14 cellular contexts compared by ENCODE assay signal in the genomic region with DNA sequence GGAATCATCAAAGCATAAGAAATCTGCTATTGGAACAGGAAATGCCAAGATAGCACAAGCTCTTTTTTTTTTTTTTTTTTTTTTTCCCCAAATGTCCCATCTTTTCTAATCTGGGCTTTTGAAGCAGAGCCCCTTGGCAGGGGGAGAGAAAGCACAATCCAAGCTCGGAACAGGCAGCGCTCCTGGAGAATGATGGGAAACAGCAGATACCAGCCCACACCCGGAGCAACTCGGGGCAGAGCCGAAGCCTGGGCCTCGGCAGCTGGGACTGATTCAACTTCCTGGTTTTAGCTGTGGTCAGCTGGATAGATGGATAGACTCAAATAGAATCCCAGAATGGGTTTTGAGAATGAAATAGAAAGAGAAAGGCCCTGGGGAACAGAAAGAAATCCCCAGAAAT.
DNase-seq lines count a peak whose midpoint lies in the region; ATAC-seq, FAIRE-seq and TF ChIP-seq lines count a peak whose summit lies in the region.
"Had no signal": no experiment of that assay in that cellular context is flagged by ENCODE, and none has a peak within 500 bp of the region (broad histone marks: within the 10 kb centered on the region; RNA-seq: fewer than 3 reads in every experiment).

No MANE protein-coding gene starts in this region.

- WGBS in right lobe of liver (ENCODE audit: insufficient coverage, low coverage, low lambda C conversion rate, missing lambda C conversion rate), result 45% methylated on average over 6 of the region's 6 CpGs
- 2% methylated on average over 6 of the region's 6 CpGs for WGBS in HepG2 (ENCODE audit: low lambda C conversion rate)
- 21% methylated on average over 6 of the region's 6 CpGs for WGBS in mesenchymal stem cell

- DNase-seq in right lobe of liver (no peak), HepG2 (ENCODE audit: low spot score) (no peak), fibroblast of gingiva (ENCODE audit: low read depth) (peak; percentile 12), mesenchymal stem cell (peak; percentile 32), gastrocnemius medialis (no peak), NCI-H2107 treated with DMSO at 0.1 percent for 48 hours (lab: John Stamatoyannopoulos, UW; ENCODE audit: unreplicated experiment) (no peak)
- no peak for DNase-seq in stimulated activated naive B cell treated with anti-CD40 and anti-IgM and Interleukin-4, amounts not matched to agents 10 μg/mL and 1 μg/mL and 100 μg/mL, for 72 hours
- DNase-seq: ACHN, PC-3, T1000, transverse colon had no signal

- TF ChIP-seq EP300 in HepG2 (IDR thresholded peaks at IDR 0.05; ENCODE audit: low read depth in 2 of 2, low read length in 2 of 2) (no peak), HepG2 (CRISPR knock-in tag; IDR thresholded peaks at IDR 0.05; ENCODE audit: borderline replicate concordance) (no peak)

- H3K4me1 ChIP-seq in right lobe of liver (no peaks in the 10 kb centered on the region), HepG2 (ENCODE audit: insufficient read depth, low read length) (no peaks in the 10 kb centered on the region), mesenchymal stem cell (ENCODE audit: control insufficient read depth, insufficient read depth, low read depth, low read length) (no peaks in the 10 kb centered on the region), gastrocnemius medialis (no peaks in the 10 kb centered on the region)
- H3K4me1 ChIP-seq: transverse colon had no signal

- no peak for TF ChIP-seq RAD21 in HepG2 (CRISPR knock-in tag; IDR thresholded peaks at IDR 0.05)

- H3K9ac ChIP-seq in HepG2 (ENCODE audit: insufficient read depth, low read depth, low read length) (no peak overlapping the region), mesenchymal stem cell (ENCODE audit: low read length) (peak overlapping the region; percentile 68)

- no peaks in the 10 kb centered on the region for H4K20me1 ChIP-seq in HepG2 (ENCODE audit: insufficient read depth, low read length)

- intact Hi-C loops in right lobe of liver (cut with DNase I), result no loop called here
- intact Hi-C loops in HepG2 (cut with micrococcal nuclease; ENCODE audit: unreplicated experiment), result no loop called here
- intact Hi-C loops in gastrocnemius medialis (cut with DNase I; ENCODE audit: low total_unique reads), result no loop called here

- H3K4me3 ChIP-seq in right lobe of liver (no peak overlapping the region), HepG2 (replicated peaks in 1 of 3; ENCODE audit: insufficient read depth in 1 of 3, low read depth in 2 of 3, low read length in 3 of 3) (no peak overlapping the region), mesenchymal stem cell (ENCODE audit: insufficient read depth in 1 of 2, low read depth in 1 of 2, low read length in 2 of 2) (no peak overlapping the region), gastrocnemius medialis (no peak overlapping the region)
- H3K4me3 ChIP-seq: skin epidermis, transverse colon had no signal

- TF ChIP-seq CTCF in right lobe of liver (IDR thresholded peaks at IDR 0.05) (no peak), HepG2 (CRISPR knock-in tag; IDR thresholded peaks at IDR 0.05) (no peak), gastrocnemius medialis (IDR thresholded peaks at IDR 0.05 in 4 of 5, conservative IDR thresholded peaks at IDR 0.05 in 1 of 5) (no peak)

- CTCF ChIA-PET in HepG2 (lab: Yijun Ruan, JAX; ENCODE audit: low intra/inter-chr PET ratio, low total read pairs), result no interaction called here

- H4K91ac ChIP-seq in mesenchymal stem cell (ENCODE audit: low read length), result no peak overlapping the region

- H2BK120ac ChIP-seq in mesenchymal stem cell (ENCODE audit: low read depth, low read length), result no peak overlapping the region

- H4K8ac ChIP-seq in mesenchymal stem cell (ENCODE audit: low read length), result peak overlapping the region; percentile 67

- H3K27ac ChIP-seq in right lobe of liver (no peak overlapping the region), HepG2 (ENCODE audit: extremely low read length, insufficient read depth, low read length) (no peak overlapping the region), mesenchymal stem cell (ENCODE audit: low read length, poor library complexity, severe bottlenecking) (no peak overlapping the region), gastrocnemius medialis (no peak overlapping the region)
- H3K27ac ChIP-seq: transverse colon had no signal

- H3K9me3 ChIP-seq in right lobe of liver (no peaks in the 10 kb centered on the region), HepG2 (ENCODE audit: low read length) (no peaks in the 10 kb centered on the region), mesenchymal stem cell (ENCODE audit: control insufficient read depth, low read length) (no peaks in the 10 kb centered on the region), gastrocnemius medialis (no peaks in the 10 kb centered on the region)
- H3K9me3 ChIP-seq: transverse colon had no signal

- no peak overlapping the region for H2AFZ ChIP-seq in HepG2 (ENCODE audit: low read length)
- no peak overlapping the region for H2AFZ ChIP-seq in mesenchymal stem cell (ENCODE audit: low read depth, low read length)

- H3K23ac ChIP-seq in mesenchymal stem cell (ENCODE audit: low read length in 2 of 2), result no peak overlapping the region

- no peak for TF ChIP-seq POLR2A in right lobe of liver (IDR thresholded peaks at IDR 0.05)
- no peak for TF ChIP-seq POLR2A in HepG2 (IDR thresholded peaks at IDR 0.05; ENCODE audit: insufficient read depth in 1 of 2, low read depth in 2 of 2, low read length in 2 of 2)
- TF ChIP-seq POLR2A in gastrocnemius medialis (IDR thresholded peaks at IDR 0.05), result no peak

- no peaks in the 10 kb centered on the region for H3K27me3 ChIP-seq in right lobe of liver
- H3K27me3 ChIP-seq in HepG2 (ENCODE audit: control insufficient read depth in 1 of 2, insufficient read depth in 2 of 2, low read length in 2 of 2), result peaks cover 0 to 4% of the 10 kb centered on the region in 2 experiments; a peak in 2 of 5 replicates
- H3K27me3 ChIP-seq in mesenchymal stem cell (ENCODE audit: control insufficient read depth in 1 of 2, insufficient read depth in 1 of 2, low read length in 2 of 2), result no peaks in the 10 kb centered on the region
- no peaks in the 10 kb centered on the region for H3K27me3 ChIP-seq in gastrocnemius medialis
- H3K27me3 ChIP-seq: transverse colon had no signal

- H3K4me1 Mint-ChIP-seq in stimulated activated naive B cell treated with anti-CD40 and anti-IgM and Interleukin-4, amounts not matched to agents 10 μg/mL and 1 μg/mL and 100 μg/mL, for 72 hours, result no peaks in the 10 kb centered on the region

- POLR2A ChIA-PET in HepG2 (lab: Yijun Ruan, JAX), result no interaction called here

- H3K18ac ChIP-seq in mesenchymal stem cell (ENCODE audit: low read depth in 1 of 2, low read length in 2 of 2), result peak overlapping the region in 1 of 2 experiments; percentile 70

- no peaks in the 10 kb centered on the region for H3K36me3 Mint-ChIP-seq in stimulated activated naive B cell treated with anti-CD40 and anti-IgM and Interleukin-4, amounts not matched to agents 10 μg/mL and 1 μg/mL and 100 μg/mL, for 72 hours

- no peaks in the 10 kb centered on the region for H3K79me1 ChIP-seq in mesenchymal stem cell (replicated peaks; ENCODE audit: low read length, poor library complexity, severe bottlenecking)

- in situ Hi-C loops in HepG2 (cut with HindIII; ENCODE audit: extremely low pct_ligation_motif_present, low pct_unique_long_range_greater_than_20kb) (no loop called here), gastrocnemius medialis (cut with MboI; ENCODE audit: low sequenced_read_pairs in 4 of 4) (no loop called here)

- BruUV-seq in HepG2 (replicated peaks; lab: Mats Ljungman, UMichigan), result no TSS peak

- H2BK12ac ChIP-seq in mesenchymal stem cell (ENCODE audit: low read length in 2 of 2), result no peak overlapping the region

- H2AK5ac ChIP-seq in mesenchymal stem cell (ENCODE audit: low read length, severe bottlenecking), result no peak overlapping the region

- no peak overlapping the region for H2BK15ac ChIP-seq in mesenchymal stem cell (ENCODE audit: low read depth, poor library complexity, severe bottlenecking)

- H3K79me2 ChIP-seq in HepG2 (ENCODE audit: insufficient read depth, low read length), result no peaks in the 10 kb centered on the region

- ATAC-seq in right lobe of liver (peak in 3 of 4 donors; percentile 39 to 58 (median 44)), HepG2 (no peak), HG03460 (IDR thresholded peaks at IDR 0.05; ENCODE audit: unreplicated experiment) (no peak), gastrocnemius medialis (no peak)
- no peak for ATAC-seq in stimulated activated naive B cell treated with anti-CD40 and anti-IgM and Interleukin-4, amounts not matched to agents 10 μg/mL and 1 μg/mL and 100 μg/mL, for 72 hours (replicated peaks)
- ATAC-seq: PC-3 had no signal

- no peak overlapping the region for H3K4me3 Mint-ChIP-seq in stimulated activated naive B cell treated with anti-CD40 and anti-IgM and Interleukin-4, amounts not matched to agents 10 μg/mL and 1 μg/mL and 100 μg/mL, for 72 hours

- H3K36me3 ChIP-seq in right lobe of liver, result no peaks in the 10 kb centered on the region
- no peaks in the 10 kb centered on the region for H3K36me3 ChIP-seq in HepG2 (replicated peaks in 1 of 2; ENCODE audit: control insufficient read depth in 1 of 2, insufficient read depth in 2 of 2, low read length in 2 of 2)
- H3K36me3 ChIP-seq in mesenchymal stem cell (ENCODE audit: control insufficient read depth in 1 of 2, insufficient read depth in 2 of 2, low read depth in 1 of 2, low read length in 2 of 2), result no peaks in the 10 kb centered on the region
- H3K36me3 ChIP-seq in gastrocnemius medialis, result no peaks in the 10 kb centered on the region
- H3K36me3 ChIP-seq: transverse colon had no signal

- H3K4me2 ChIP-seq in HepG2 (ENCODE audit: low read depth, low read length), result no peak overlapping the region
- no peak overlapping the region for H3K4me2 ChIP-seq in mesenchymal stem cell (ENCODE audit: low read length, poor library complexity, severe bottlenecking)

- peak overlapping the region in 1 of 2 experiments; percentile 91 for H3K4ac ChIP-seq in mesenchymal stem cell (ENCODE audit: low read depth in 1 of 2, low read length in 2 of 2)

- H2BK5ac ChIP-seq in mesenchymal stem cell (ENCODE audit: low read depth, low read length, poor library complexity, severe bottlenecking), result no peak overlapping the region

- no peaks in the 10 kb centered on the region for H3K9me3 Mint-ChIP-seq in stimulated activated naive B cell treated with anti-CD40 and anti-IgM and Interleukin-4, amounts not matched to agents 10 μg/mL and 1 μg/mL and 100 μg/mL, for 72 hours

- H3K27me3 Mint-ChIP-seq in stimulated activated naive B cell treated with anti-CD40 and anti-IgM and Interleukin-4, amounts not matched to agents 10 μg/mL and 1 μg/mL and 100 μg/mL, for 72 hours, result no peaks in the 10 kb centered on the region

- no peak for FAIRE-seq in HepG2 (lab: Jason Lieb, UNC)
- FAIRE-seq: GM18507 had no signal

- H3K27ac Mint-ChIP-seq in stimulated activated naive B cell treated with anti-CD40 and anti-IgM and Interleukin-4, amounts not matched to agents 10 μg/mL and 1 μg/mL and 100 μg/mL, for 72 hours, result no peak overlapping the region

- no peak overlapping the region for H3K14ac ChIP-seq in mesenchymal stem cell (ENCODE audit: low read length in 2 of 2)

TF ChIP-seq in HepG2, 621 proteins besides CTCF, POLR2A, EP300 and RAD21 (continues in another document):
- TF ChIP-seq JUND (CRISPR knock-in tag; IDR thresholded peaks at IDR 0.05) (no peak), HES4 (CRISPR knock-in tag; IDR thresholded peaks at IDR 0.05; ENCODE audit: borderline replicate concordance) (no peak), ZNF572 (CRISPR knock-in tag; IDR thresholded peaks at IDR 0.05) (no peak), ZFP36L2 (CRISPR knock-in tag; IDR thresholded peaks at IDR 0.05) (no peak)

Comparison
In these comparisons a context has a peak if more than half of its experiments do, and no peak if none do; other contexts are left out.
1. ATAC-seq: peak in right lobe of liver (3 of 4); none in HepG2 (single experiment), stimulated activated naive B cell treated with anti-CD40 and anti-IgM and Interleukin-4, amounts not matched to agents 10 μg/mL and 1 μg/mL and 100 μg/mL, for 72 hours (0 of 2), HG03460 (single experiment) and gastrocnemius medialis (0 of 2).
2. DNase-seq: peak in fibroblast of gingiva (single experiment) and mesenchymal stem cell (single experiment); none in right lobe of liver (0 of 3), HepG2 (single experiment), stimulated activated naive B cell treated with anti-CD40 and anti-IgM and Interleukin-4, amounts not matched to agents 10 μg/mL and 1 μg/mL and 100 μg/mL, for 72 hours (single experiment), gastrocnemius medialis (0 of 2) and NCI-H2107 treated with DMSO at 0.1 percent for 48 hours (single experiment).